Comparison of ENCODE assay signal across 14 cellular contexts in the genomic region with DNA sequence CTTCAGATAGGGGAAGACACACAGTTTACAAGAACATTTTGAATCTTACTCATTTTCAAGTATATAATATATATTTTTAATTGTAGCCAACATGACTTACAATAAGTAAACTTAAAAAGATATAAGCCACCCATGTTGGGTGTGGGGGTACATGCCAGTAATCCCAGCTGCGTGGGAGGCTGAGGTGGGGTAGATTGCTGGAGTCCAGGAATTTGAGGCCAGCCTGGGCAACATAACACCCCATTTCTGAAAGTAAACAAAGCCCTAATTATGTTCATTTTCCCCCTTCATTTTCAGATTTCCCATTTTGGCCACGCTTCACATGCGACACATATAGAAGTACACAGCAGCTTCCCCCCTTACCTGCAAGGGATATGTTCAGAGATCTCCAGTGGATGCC. TPM values are rescaled to one million over a fixed set of nuclear protein-coding genes. Genes with fewer than 3 reads are reported as not detected.
DNase-seq lines count a peak whose midpoint lies in the region; ATAC-seq and TF ChIP-seq lines count a peak whose summit lies in the region.
"Had no signal": no experiment of that assay in that cellular context is flagged by ENCODE, and none has a peak within 500 bp of the region (broad histone marks: within the 10 kb centered on the region; RNA-seq: fewer than 3 reads in every experiment).

No MANE protein-coding gene starts in this region.

- H3K4me1 ChIP-seq in ES-I3 (ENCODE audit: insufficient read depth, low read length) (no peaks in the 10 kb centered on the region; the same call in 1 of the 2 replicates), mononuclear cell (ENCODE audit: insufficient read depth, low read length) (peaks cover 49% of the 10 kb centered on the region), psoas muscle (peaks cover 17% of the 10 kb centered on the region)
- H3K4me1 ChIP-seq: A549 had no signal

- no peaks in the 10 kb centered on the region for H3K36me3 ChIP-seq in ES-I3 (ENCODE audit: insufficient read depth, low read length)
- H3K36me3 ChIP-seq in psoas muscle (ENCODE audit: insufficient read depth in 1 of 2, low read depth in 1 of 2) = no peaks in the 10 kb centered on the region

- H3K36me3 Mint-ChIP-seq in activated CD4-positive, alpha-beta T cell treated with anti-CD3 and anti-CD28 coated beads, Interleukin-2, amount 10 ng/mL, durations not matched to agents 24 days and 14 days (ENCODE audit: low read depth) = peaks cover 36% of the 10 kb centered on the region
- peaks cover 7% of the 10 kb centered on the region for H3K36me3 Mint-ChIP-seq in activated T-helper 17 cell treated with anti-CD3 and anti-CD28 coated beads, Interleukin-2, amount 50 U/mL, for 72 hours (ENCODE audit: low read depth)

- 93 to 98% (median 93%) methylated on average over 3 of the region's 3 CpGs for WGBS in psoas muscle, 3 donors

- peaks cover 9% of the 10 kb centered on the region for H3K27me3 Mint-ChIP-seq in activated CD4-positive, alpha-beta T cell treated with anti-CD3 and anti-CD28 coated beads, Interleukin-2, amount 10 ng/mL, durations not matched to agents 24 days and 14 days
- H3K27me3 Mint-ChIP-seq in activated T-helper 17 cell treated with anti-CD3 and anti-CD28 coated beads, Interleukin-2, amount 50 U/mL, for 72 hours = peaks cover 18% of the 10 kb centered on the region

- H3K27ac ChIP-seq in psoas muscle = no peak overlapping the region
- H3K27ac ChIP-seq: A549 had no signal

- H3K4me1 Mint-ChIP-seq in activated CD4-positive, alpha-beta T cell treated with anti-CD3 and anti-CD28 coated beads, Interleukin-2, amount 10 ng/mL, durations not matched to agents 24 days and 14 days = peaks cover 49% of the 10 kb centered on the region
- H3K4me1 Mint-ChIP-seq in activated T-helper 17 cell treated with anti-CD3 and anti-CD28 coated beads, Interleukin-2, amount 50 U/mL, for 72 hours = peaks cover 49% of the 10 kb centered on the region

- peaks cover 26% of the 10 kb centered on the region for H3K9me3 Mint-ChIP-seq in activated CD4-positive, alpha-beta T cell treated with anti-CD3 and anti-CD28 coated beads, Interleukin-2, amount 10 ng/mL, durations not matched to agents 24 days and 14 days
- H3K9me3 Mint-ChIP-seq in activated T-helper 17 cell treated with anti-CD3 and anti-CD28 coated beads, Interleukin-2, amount 50 U/mL, for 72 hours = peaks cover 8% of the 10 kb centered on the region

- TF ChIP-seq CTCF in psoas muscle (IDR thresholded peaks at IDR 0.05) = no peak

- intact Hi-C loops in activated CD4-positive, alpha-beta T cell treated with anti-CD3 and anti-CD28 coated beads, Interleukin-2, amount 10 ng/mL, durations not matched to agents 24 days and 14 days (cut with micrococcal nuclease) = loop anchor here (1.0 to 2.0 kb wide), 9 partner anchors 11 to 268 kb away; a partner anchor contains a TSS
- intact Hi-C loops in psoas muscle (cut with DNase I) = no loop called here

- H3K9me3 ChIP-seq in ES-I3 (ENCODE audit: control insufficient read depth, insufficient read depth, low read length) (no peaks in the 10 kb centered on the region), mononuclear cell (ENCODE audit: low read depth, low read length) (no peaks in the 10 kb centered on the region), psoas muscle (no peaks in the 10 kb centered on the region)
- H3K9me3 ChIP-seq: A549 had no signal

- peak overlapping the region; percentile 67 for H3K4me3 Mint-ChIP-seq in activated CD4-positive, alpha-beta T cell treated with anti-CD3 and anti-CD28 coated beads, Interleukin-2, amount 10 ng/mL, durations not matched to agents 24 days and 14 days
- peak overlapping the region; percentile 31 for H3K4me3 Mint-ChIP-seq in activated T-helper 17 cell treated with anti-CD3 and anti-CD28 coated beads, Interleukin-2, amount 50 U/mL, for 72 hours

- ATAC-seq in activated T-helper 17 cell treated with anti-CD3 and anti-CD28 coated beads, Interleukin-2, amount 50 U/mL, for 72 hours (replicated peaks) = no peak
- ATAC-seq in psoas muscle = no peak
- ATAC-seq in GM21825 (IDR thresholded peaks at IDR 0.05; ENCODE audit: unreplicated experiment) = no peak
- ATAC-seq: A549 had no signal

- H3K4me3 ChIP-seq in mononuclear cell (ENCODE audit: low read length) = peak overlapping the region; percentile 33
- H3K4me3 ChIP-seq in psoas muscle = no peak overlapping the region
- H3K4me3 ChIP-seq: A549 had no signal

- peak overlapping the region; percentile 97 for H3K27ac Mint-ChIP-seq in activated CD4-positive, alpha-beta T cell treated with anti-CD3 and anti-CD28 coated beads, Interleukin-2, amount 10 ng/mL, durations not matched to agents 24 days and 14 days
- peak overlapping the region; percentile 94 for H3K27ac Mint-ChIP-seq in activated T-helper 17 cell treated with anti-CD3 and anti-CD28 coated beads, Interleukin-2, amount 50 U/mL, for 72 hours

- no peaks in the 10 kb centered on the region for H3K27me3 ChIP-seq in mononuclear cell (ENCODE audit: insufficient read depth, low read length)
- no peaks in the 10 kb centered on the region for H3K27me3 ChIP-seq in psoas muscle (ENCODE audit: insufficient read depth in 3 of 3, low read length in 2 of 3)

- peak overlapping the region; percentile 39; the same call in 1 of the 2 replicates for H3K9ac ChIP-seq in ES-I3 (ENCODE audit: low read depth, low read length)

- no peak for DNase-seq in activated CD4-positive, alpha-beta T cell treated with anti-CD3 and anti-CD28 coated beads, Interleukin-2, amount 10 ng/mL, durations not matched to agents 24 days and 14 days
- no peak for DNase-seq in activated CD4-positive, alpha-beta T cell treated with anti-CD3 and anti-CD28 coated beads, Interleukin-2, amount 50 U/mL, for 4 hours
- DNase-seq in NCI-H226 (no peak), psoas muscle (no peak)
- DNase-seq: cortex of kidney; kidney glomerular epithelial cell; NK-92 treated with Interleukin-12 subunit alpha and Interleukin-12 subunit beta, amount 100 ng/mL, for 24 hours; retina; SHP77 treated with DMSO at 0.1 percent for 48 hours had no signal

RNA-seq across cellular contexts. Expression of a gene that starts 30.5 kb away (rescaled TPM):
- 33.1 and 36.2 TPM in 2 replicates for total RNA-seq in activated CD4-positive, alpha-beta T cell treated with anti-CD3 and anti-CD28 coated beads, Interleukin-2, amount 10 ng/mL, durations not matched to agents 24 days and 14 days
- 10 to 100 TPM; 22.1 to 26.0 TPM for total RNA-seq in activated T-helper 17 cell treated with anti-CD3 and anti-CD28 coated beads, Interleukin-2, amount 50 U/mL, for 72 hours
- total RNA-seq in mononuclear cell = 58.4 TPM
- total RNA-seq in psoas muscle = 100 to 1,000 TPM in 3 of 4 donors, 10 to 100 TPM in 1; 92.3 to 205 (median 141) TPM
- 100 to 1,000 TPM; 161 to 239 (median 174) TPM for polyA plus RNA-seq in psoas muscle

RNA-seq across cellular contexts. Expression of a gene that starts 37.7 kb away (rescaled TPM):
- 81.3 and 83.8 TPM in 2 replicates for total RNA-seq in activated CD4-positive, alpha-beta T cell treated with anti-CD3 and anti-CD28 coated beads, Interleukin-2, amount 10 ng/mL, durations not matched to agents 24 days and 14 days
- total RNA-seq in activated T-helper 17 cell treated with anti-CD3 and anti-CD28 coated beads, Interleukin-2, amount 50 U/mL, for 72 hours = 10 to 100 TPM; 11.2 to 66.1 TPM
- total RNA-seq in mononuclear cell = 51.4 TPM
- 1 to 10 TPM; 1.9 to 3.1 (median 2.2) TPM for total RNA-seq in psoas muscle
- polyA plus RNA-seq in psoas muscle = 1 to 10 TPM in 2 of 3 donors, under 1 TPM in 1; 0.74 to 1.1 (median 1.0) TPM

RNA-seq across cellular contexts. Expression of a gene that starts 58.8 kb away (rescaled TPM):
- 29.1 and 34.0 TPM in 2 replicates for total RNA-seq in activated CD4-positive, alpha-beta T cell treated with anti-CD3 and anti-CD28 coated beads, Interleukin-2, amount 10 ng/mL, durations not matched to agents 24 days and 14 days
- 10 to 100 TPM; 25.1 to 29.3 TPM for total RNA-seq in activated T-helper 17 cell treated with anti-CD3 and anti-CD28 coated beads, Interleukin-2, amount 50 U/mL, for 72 hours
- total RNA-seq in mononuclear cell = 14.5 TPM
- 100 to 1,000 TPM in 2 of 4 donors, 10 to 100 TPM in 2; 42.8 to 129 (median 101) TPM for total RNA-seq in psoas muscle
- polyA plus RNA-seq in psoas muscle = 100 to 1,000 TPM in 2 of 3 donors, 10 to 100 TPM in 1; 80.1 to 201 (median 159) TPM
